Comparison of ENCODE assay signal across 14 cellular contexts in genomic region chr1:39147099-39148025, GRCh38.
"Had no signal": no experiment of that assay in that cellular context is flagged by ENCODE, and none has a peak within 500 bp of the region (broad histone marks: within the 10 kb centered on the region; RNA-seq: fewer than 3 reads in every experiment).

No MANE protein-coding gene starts in this region.

- H3K36me3 Mint-ChIP-seq: activated naive CD8-positive, alpha-beta T cell treated with anti-CD3 and anti-CD28 coated beads for 36 hours had no signal

- H3K36me3 ChIP-seq: esophagus squamous epithelium, transverse colon had no signal

- H3K4me3 Mint-ChIP-seq: activated naive CD8-positive, alpha-beta T cell treated with anti-CD3 and anti-CD28 coated beads for 36 hours; T-helper 2 cell treated with Interferon-gamma antibody and Interleukin-4, amounts not matched to agents 5 μg/mL and 100 μg/mL, for 36 hours had no signal

- H3K27me3 ChIP-seq: esophagus squamous epithelium, transverse colon had no signal

- H3K9me3 Mint-ChIP-seq: activated naive CD8-positive, alpha-beta T cell treated with anti-CD3 and anti-CD28 coated beads for 36 hours; T-helper 2 cell treated with Interferon-gamma antibody and Interleukin-4, amounts not matched to agents 5 μg/mL and 100 μg/mL, for 36 hours had no signal

- H3K27ac Mint-ChIP-seq: activated naive CD8-positive, alpha-beta T cell treated with anti-CD3 and anti-CD28 coated beads for 36 hours; T-helper 2 cell treated with Interferon-gamma antibody and Interleukin-4, amounts not matched to agents 5 μg/mL and 100 μg/mL, for 36 hours had no signal

- H2AFZ ChIP-seq: parathyroid adenoma had no signal

- H3K4me3 ChIP-seq: esophagus squamous epithelium, transverse colon had no signal

- H3K9me3 ChIP-seq: esophagus squamous epithelium, transverse colon had no signal

- H3K9ac ChIP-seq: parathyroid adenoma had no signal

- DNase-seq: activated CD4-positive, alpha-beta T cell treated with anti-CD3 and anti-CD28 coated beads for 1 hour; activated CD4-positive, alpha-beta T cell treated with anti-CD3 and anti-CD28 coated beads, Interleukin-2, amount 50 U/mL, for 48 hours; activated gamma-delta T cell; activated naive CD8-positive, alpha-beta T cell treated with anti-CD3 and anti-CD28 coated beads for 36 hours; activated T-cell treated with anti-CD3 and anti-CD28 coated beads, Interleukin-2, amount 50 U/mL, for 48 hours; cerebellar nuclear complex; dermis blood vessel endothelial cell; esophagus squamous epithelium; foreskin fibroblast; small intestine; transverse colon had no signal

- FAIRE-seq: endometrium, small intestine had no signal

- H3K27ac ChIP-seq: esophagus squamous epithelium, parathyroid adenoma, transverse colon had no signal
